ENCODE assay signal across 1 cellular context in the genomic region with DNA sequence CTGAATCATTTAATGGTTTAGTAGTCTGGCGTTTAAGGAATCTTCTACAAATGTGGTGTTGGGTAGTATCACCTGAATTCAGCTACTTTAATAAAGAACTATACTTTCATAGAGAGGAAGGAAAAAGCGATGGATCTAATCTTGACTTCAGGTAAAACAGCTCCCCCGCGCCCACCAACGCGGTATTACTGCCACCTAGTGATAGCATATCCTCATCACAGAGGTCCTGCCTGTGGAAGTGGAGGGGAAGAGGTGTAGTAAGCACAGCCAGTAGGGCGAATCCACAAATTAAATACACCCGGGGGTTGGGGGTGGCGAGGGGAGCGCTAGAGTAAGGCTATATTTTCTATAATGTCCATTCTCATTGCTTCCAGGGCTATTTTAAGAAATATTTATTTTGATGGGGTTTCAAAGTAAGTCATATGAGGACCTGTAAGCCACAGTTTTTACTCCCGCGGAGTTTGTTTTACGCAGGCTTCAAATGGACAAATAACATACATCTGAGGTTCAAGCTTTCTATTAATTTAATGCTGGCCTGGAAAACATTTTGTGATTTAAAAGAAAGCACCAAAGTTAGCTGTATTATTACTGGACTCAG.
TF ChIP-seq lines count a peak whose summit lies in the region.

No MANE protein-coding gene starts in this region.

TF ChIP-seq in H1, 55 proteins besides CTCF, POLR2A, EP300 and RAD21:
- TF ChIP-seq POU5F1 (IDR thresholded peaks at IDR 0.05; ENCODE audit: low read depth, low read length) (no peak), KDM4A (IDR thresholded peaks at IDR 0.05; ENCODE audit: low read depth, low read length, severe bottlenecking) (no peak), EGR1 (IDR thresholded peaks at IDR 0.05; ENCODE audit: borderline replicate concordance, low read depth, low read length) (no peak), CBX8 (IDR thresholded peaks at IDR 0.05; ENCODE audit: borderline replicate concordance, low read depth, low read length) (no peak), TBP (IDR thresholded peaks at IDR 0.05; ENCODE audit: low read depth, low read length) (no peak), SP2 (IDR thresholded peaks at IDR 0.05; ENCODE audit: low read length) (no peak), SP1 (IDR thresholded peaks at IDR 0.05; ENCODE audit: low read depth, low read length) (no peak), FOSL1 (IDR thresholded peaks at IDR 0.05; ENCODE audit: insufficient read depth, low read depth, low read length) (no peak), RBBP5 (IDR thresholded peaks at IDR 0.05; ENCODE audit: borderline replicate concordance, low read depth, low read length) (no peak), GABPA (IDR thresholded peaks at IDR 0.05; ENCODE audit: borderline replicate concordance, insufficient read depth, low read length) (no peak), BACH1 (IDR thresholded peaks at IDR 0.05; ENCODE audit: low read length) (no peak), SIRT6 (IDR thresholded peaks at IDR 0.05; ENCODE audit: low read length) (no peak), KDM5A (IDR thresholded peaks at IDR 0.05; ENCODE audit: low read length) (no peak), YY1 (IDR thresholded peaks at IDR 0.05; ENCODE audit: low read depth, low read length) (no peak), RNF2 (IDR thresholded peaks at IDR 0.05; ENCODE audit: borderline replicate concordance, low read depth, low read length, missing control alignments, poor library complexity, severe bottlenecking) (no peak), EZH2 (IDR thresholded peaks at IDR 0.05; ENCODE audit: low read depth, low read length, severe bottlenecking) (no peak), SUZ12 (IDR thresholded peaks at IDR 0.05; ENCODE audit: low read length) (no peak), BCL11A (IDR thresholded peaks at IDR 0.05; ENCODE audit: low read depth in 2 of 2, low read length in 2 of 2) (no peak), TAF7 (optimal IDR thresholded peaks at IDR 0.05; ENCODE audit: borderline replicate concordance, low read depth, low read length) (no peak)
